ENCODE assay signal across 1 cellular context in the genomic region with DNA sequence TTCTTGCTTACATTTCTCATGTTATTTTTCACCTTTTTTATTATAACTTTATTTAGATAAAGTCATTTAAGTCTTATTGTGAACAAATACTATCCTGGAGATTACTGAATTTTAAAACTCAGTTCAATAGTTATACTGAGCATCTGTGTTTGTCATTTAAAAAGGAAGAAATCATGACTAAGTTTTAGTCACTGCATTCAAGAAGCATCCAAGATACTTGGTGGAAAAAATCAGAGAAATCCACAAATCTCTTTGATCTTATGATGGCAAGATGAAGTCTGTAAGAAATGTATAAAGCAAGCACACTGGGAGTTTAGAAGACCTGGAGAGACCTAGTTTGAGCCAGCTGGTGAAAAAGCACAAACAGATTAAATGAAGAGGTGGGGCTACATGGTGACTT.
TF ChIP-seq lines count a peak whose summit lies in the region.

No MANE protein-coding gene starts in this region.

TF ChIP-seq in IMR-90, 13 proteins besides CTCF, POLR2A, EP300 and RAD21:
- no peak for TF ChIP-seq MXI1 (IDR thresholded peaks at IDR 0.05; ENCODE audit: borderline replicate concordance, low read depth, low read length)
- TF ChIP-seq, protein P1, sequence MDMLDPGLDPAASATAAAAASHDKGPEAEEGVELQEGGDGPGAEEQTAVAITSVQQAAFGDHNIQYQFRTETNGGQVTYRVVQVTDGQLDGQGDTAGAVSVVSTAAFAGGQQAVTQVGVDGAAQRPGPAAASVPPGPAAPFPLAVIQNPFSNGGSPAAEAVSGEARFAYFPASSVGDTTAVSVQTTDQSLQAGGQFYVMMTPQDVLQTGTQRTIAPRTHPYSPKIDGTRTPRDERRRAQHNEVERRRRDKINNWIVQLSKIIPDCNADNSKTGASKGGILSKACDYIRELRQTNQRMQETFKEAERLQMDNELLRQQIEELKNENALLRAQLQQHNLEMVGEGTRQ (IDR thresholded peaks at IDR 0.05; ENCODE audit: low read depth, low read length): no peak
- TF ChIP-seq FOS (IDR thresholded peaks at IDR 0.05; ENCODE audit: low read depth, low read length): no peak
- TF ChIP-seq MAZ (IDR thresholded peaks at IDR 0.05; ENCODE audit: borderline replicate concordance, low read depth, low read length): no peak
- TF ChIP-seq CEBPB (IDR thresholded peaks at IDR 0.05; ENCODE audit: low read depth, low read length): no peak
- TF ChIP-seq RCOR1 (IDR thresholded peaks at IDR 0.05; ENCODE audit: insufficient replicate concordance, low read length): no peak
- TF ChIP-seq, protein P2, sequence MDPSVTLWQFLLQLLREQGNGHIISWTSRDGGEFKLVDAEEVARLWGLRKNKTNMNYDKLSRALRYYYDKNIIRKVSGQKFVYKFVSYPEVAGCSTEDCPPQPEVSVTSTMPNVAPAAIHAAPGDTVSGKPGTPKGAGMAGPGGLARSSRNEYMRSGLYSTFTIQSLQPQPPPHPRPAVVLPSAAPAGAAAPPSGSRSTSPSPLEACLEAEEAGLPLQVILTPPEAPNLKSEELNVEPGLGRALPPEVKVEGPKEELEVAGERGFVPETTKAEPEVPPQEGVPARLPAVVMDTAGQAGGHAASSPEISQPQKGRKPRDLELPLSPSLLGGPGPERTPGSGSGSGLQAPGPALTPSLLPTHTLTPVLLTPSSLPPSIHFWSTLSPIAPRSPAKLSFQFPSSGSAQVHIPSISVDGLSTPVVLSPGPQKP (IDR thresholded peaks at IDR 0.05; ENCODE audit: borderline replicate concordance, low read depth, low read length): no peak
- no peak for TF ChIP-seq NFE2L2 (IDR thresholded peaks at IDR 0.05; ENCODE audit: low read depth, low read length)
- TF ChIP-seq MAFK (IDR thresholded peaks at IDR 0.05; ENCODE audit: low read depth, low read length): no peak
- no peak for TF ChIP-seq SMC3 (IDR thresholded peaks at IDR 0.05; ENCODE audit: low read depth, low read length)
TF ChIP-seq in IMR-90: peak in this region for 0.
